In genomic region chr1:164581762-164582161, GRCh38 we compare ENCODE assay signal across 27 cellular contexts.
"Had no signal": no experiment of that assay in that cellular context is flagged by ENCODE, and none has a peak within 500 bp of the region (broad histone marks: within the 10 kb centered on the region; RNA-seq: fewer than 3 reads in every experiment).

No MANE protein-coding gene starts in this region.

- H3K9ac ChIP-seq: neural progenitor cell, parathyroid adenoma had no signal

- H3K4me1 ChIP-seq: parathyroid adenoma, right lobe of liver, upper lobe of right lung had no signal

- ATAC-seq: natural killer cell; psoas muscle; right cardiac atrium; right lobe of liver; stimulated activated effector memory CD8-positive, alpha-beta T cell treated with anti-CD3 and anti-CD28 coated beads, Interleukin-12 subunit alpha, Interleukin-12 subunit beta, amount 100 ng/mL, for 72 hours; stimulated activated naive B cell treated with anti-CD40 and anti-IgM and Interleukin-4, amounts not matched to agents 10 μg/mL and 1 μg/mL and 100 μg/mL, for 72 hours; upper lobe of right lung had no signal

- H3K27me3 ChIP-seq: neural progenitor cell, ovary, right lobe of liver, sigmoid colon, stomach, thyroid gland, tibial nerve, upper lobe of right lung, uterus had no signal

- DNase-seq: natural killer cell; occipital lobe; ovary; psoas muscle; right cardiac atrium; right lobe of liver; sigmoid colon; small intestine; stimulated activated CD4-positive, alpha-beta T cell treated with anti-CD3 and anti-CD28 coated beads, Interleukin-15, amount 100 ng/mL, for 24 hours; stimulated activated CD4-positive, alpha-beta T cell treated with anti-CD3 and anti-CD28 coated beads, Interleukin-2, amount 100 ng/mL, for 24 hours; stimulated activated CD4-positive, alpha-beta T cell treated with anti-CD3 and anti-CD28 coated beads, Interleukin-2, amount 100 ng/mL, for 48 hours; stimulated activated CD4-positive, alpha-beta T cell treated with anti-CD3 and anti-CD28 coated beads, Interleukin-4, amount 100 ng/mL, for 24 hours; stimulated activated naive B cell treated with anti-CD40 and anti-IgM and Interleukin-4, amounts not matched to agents 10 μg/mL and 1 μg/mL and 100 μg/mL, for 72 hours; stimulated activated naive CD4-positive, alpha-beta T cell treated with Interleukin-2 at 50 U/mL for 16 hours; stomach; thyroid gland; trophoblast cell; upper lobe of right lung; uterus had no signal

- H2AFZ ChIP-seq: neural progenitor cell, parathyroid adenoma had no signal

- H3K4me2 ChIP-seq: neural progenitor cell had no signal

- H3K36me3 ChIP-seq: neural progenitor cell, ovary, right lobe of liver, thoracic aorta, thyroid gland, tibial nerve, uterus had no signal

- H3K36me3 Mint-ChIP-seq: natural killer cell; stimulated activated effector memory CD8-positive, alpha-beta T cell treated with anti-CD3 and anti-CD28 coated beads, Interleukin-12 subunit alpha, Interleukin-12 subunit beta, amount 100 ng/mL, for 72 hours; stimulated activated naive B cell treated with anti-CD40 and anti-IgM and Interleukin-4, amounts not matched to agents 10 μg/mL and 1 μg/mL and 100 μg/mL, for 72 hours had no signal

- H3K27me3 Mint-ChIP-seq: progenitor cell of endocrine pancreas had no signal

- H3K9me3 ChIP-seq: ovary, psoas muscle, right lobe of liver, sigmoid colon, stomach, thoracic aorta, thyroid gland, tibial nerve, upper lobe of right lung, uterus had no signal

- H3K27ac Mint-ChIP-seq: natural killer cell; neural progenitor cell; progenitor cell of endocrine pancreas; stimulated activated effector memory CD8-positive, alpha-beta T cell treated with anti-CD3 and anti-CD28 coated beads, Interleukin-12 subunit alpha, Interleukin-12 subunit beta, amount 100 ng/mL, for 72 hours; stimulated activated naive B cell treated with anti-CD40 and anti-IgM and Interleukin-4, amounts not matched to agents 10 μg/mL and 1 μg/mL and 100 μg/mL, for 72 hours; stimulated activated naive CD8-positive, alpha-beta T cell treated with anti-CD3 and anti-CD28 coated beads, Interleukin-15, Interleukin-2, amounts not matched to agents 100 ng/mL and 50 ng/mL, for 24 hours had no signal

- H3K4me1 Mint-ChIP-seq: natural killer cell; stimulated activated effector memory CD8-positive, alpha-beta T cell treated with anti-CD3 and anti-CD28 coated beads, Interleukin-12 subunit alpha, Interleukin-12 subunit beta, amount 100 ng/mL, for 72 hours; stimulated activated naive B cell treated with anti-CD40 and anti-IgM and Interleukin-4, amounts not matched to agents 10 μg/mL and 1 μg/mL and 100 μg/mL, for 72 hours had no signal

- H3K9me3 Mint-ChIP-seq: natural killer cell; nephron; neural progenitor cell; stimulated activated naive CD8-positive, alpha-beta T cell treated with anti-CD3 and anti-CD28 coated beads, Interleukin-15, Interleukin-2, amounts not matched to agents 100 ng/mL and 50 ng/mL, for 24 hours had no signal

- H3K4me3 ChIP-seq: neural progenitor cell, ovary, psoas muscle, right lobe of liver, sigmoid colon, stomach, thoracic aorta, thyroid gland, tibial nerve, upper lobe of right lung, uterus had no signal

- H3K4me3 Mint-ChIP-seq: natural killer cell; nephron; neural progenitor cell; stimulated activated effector memory CD8-positive, alpha-beta T cell treated with anti-CD3 and anti-CD28 coated beads, Interleukin-12 subunit alpha, Interleukin-12 subunit beta, amount 100 ng/mL, for 72 hours; stimulated activated naive B cell treated with anti-CD40 and anti-IgM and Interleukin-4, amounts not matched to agents 10 μg/mL and 1 μg/mL and 100 μg/mL, for 72 hours; stimulated activated naive CD8-positive, alpha-beta T cell treated with anti-CD3 and anti-CD28 coated beads, Interleukin-15, Interleukin-2, amounts not matched to agents 100 ng/mL and 50 ng/mL, for 24 hours had no signal

- FAIRE-seq: small intestine had no signal

- H3K27ac ChIP-seq: neural progenitor cell, ovary, parathyroid adenoma, psoas muscle, right lobe of liver, stomach, thoracic aorta, thyroid gland, tibial nerve, upper lobe of right lung had no signal
